ENCODE assay signal across 14 cellular contexts in the genomic region with DNA sequence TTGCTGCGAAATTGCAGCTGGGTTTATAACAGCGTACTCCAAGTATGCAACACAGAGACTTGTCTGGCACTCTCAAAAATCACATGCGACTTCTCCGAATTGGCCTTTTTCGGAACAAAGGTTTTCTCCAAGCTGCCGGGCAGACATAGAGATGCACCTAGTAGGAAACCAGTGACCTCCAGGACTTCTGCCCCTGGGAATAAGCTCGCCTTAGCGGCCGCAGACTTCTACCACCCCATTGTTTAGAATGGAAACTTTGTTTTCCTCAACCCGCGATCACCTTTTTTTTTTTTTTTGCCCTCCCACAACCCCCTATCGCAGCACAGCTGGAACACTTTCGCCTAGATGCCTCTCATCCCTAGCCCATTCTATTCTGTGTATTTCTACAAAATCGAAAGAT. TPM values are rescaled to one million over a fixed set of nuclear protein-coding genes. Genes with fewer than 3 reads are reported as not detected.
DNase-seq lines count a peak whose midpoint lies in the region; ATAC-seq and TF ChIP-seq lines count a peak whose summit lies in the region.
"Had no signal": no experiment of that assay in that cellular context is flagged by ENCODE, and none has a peak within 500 bp of the region (broad histone marks: within the 10 kb centered on the region; RNA-seq: fewer than 3 reads in every experiment).

No MANE protein-coding gene starts in this region.

- TF ChIP-seq CTCF in GM23338 (conservative IDR thresholded peaks at IDR 0.05; ENCODE audit: low read depth in 2 of 2): no peak
- TF ChIP-seq CTCF in spleen (IDR thresholded peaks at IDR 0.05 in 8 of 11, conservative IDR thresholded peaks at IDR 0.05 in 3 of 11): no peak

- TF ChIP-seq POLR2A in spleen (IDR thresholded peaks at IDR 0.05): no peak

- H3K27ac ChIP-seq in GM23338 (ENCODE audit: low read depth): no peak overlapping the region
- H3K27ac ChIP-seq in spleen: no peak overlapping the region
- H3K27ac ChIP-seq: dorsolateral prefrontal cortex, gastroesophageal sphincter had no signal

- peaks cover 43% of the 10 kb centered on the region for H3K4me1 ChIP-seq in GM23338 (ENCODE audit: insufficient read depth)
- peaks cover 13 to 44% (median 29%) of the 10 kb centered on the region in 6 donors for H3K4me1 ChIP-seq in spleen

- H3F3A ChIP-seq in GM23338 (replicated peaks; ENCODE audit: low read depth): peaks cover 44% of the 10 kb centered on the region

- intact Hi-C loops in spleen (cut with DNase I; ENCODE audit: low total_unique reads): no loop called here

- H3K27ac Mint-ChIP-seq in GM23338: no peak overlapping the region

- H3K9me2 ChIP-seq in GM23338 (ENCODE audit: insufficient read depth): no peaks in the 10 kb centered on the region

- peaks cover 22% of the 10 kb centered on the region for H3K4me1 Mint-ChIP-seq in GM23338

- H3K27me3 Mint-ChIP-seq in GM23338 (ENCODE audit: insufficient read depth, low read depth, poor library complexity): peaks cover 100% of the 10 kb centered on the region

- peaks cover 66% of the 10 kb centered on the region for H4K20me1 ChIP-seq in GM23338 (replicated peaks; ENCODE audit: insufficient read depth)

- no peaks in the 10 kb centered on the region for H3K79me2 ChIP-seq in GM23338 (replicated peaks; ENCODE audit: insufficient read depth)

- no peak overlapping the region for H3K4me3 Mint-ChIP-seq in GM23338

- H3K9me3 ChIP-seq in spleen: no peaks in the 10 kb centered on the region
- H3K9me3 ChIP-seq: gastroesophageal sphincter had no signal

- DNase-seq in GM23338 (ENCODE audit: low spot score) (no peak), SW480 (ENCODE audit: low spot score) (peak; percentile 53), mesenteric fat pad (ENCODE audit: low spot score) (peak; percentile 45), spleen (peak; percentile 14), NCI-H2171 treated with DMSO at 0.1 percent for 48 hours (lab: John Stamatoyannopoulos, UW) (no peak)
- DNase-seq: NCI-H1417 treated with DMSO at 0.1 percent for 48 hours had no signal

- H3K4me3 ChIP-seq in GM23338: peak overlapping the region; percentile 36
- no peak overlapping the region for H3K4me3 ChIP-seq in spleen

- H2AFZ ChIP-seq in GM23338: no peak overlapping the region

- H3K36me3 ChIP-seq in GM23338 (ENCODE audit: insufficient read depth) (no peaks in the 10 kb centered on the region), spleen (no peaks in the 10 kb centered on the region)
- H3K36me3 ChIP-seq: gastroesophageal sphincter had no signal

- peaks cover 7% of the 10 kb centered on the region; the same call in 1 of the 3 replicates for H3K9me3 Mint-ChIP-seq in GM23338

- WGBS in spleen, 5 donors: 63 to 75% (median 71%) methylated on average over 14 of the region's 14 CpGs

- ATAC-seq in GM23338 (no peak), GM21360 (IDR thresholded peaks at IDR 0.05; ENCODE audit: unreplicated experiment) (no peak), GM18909 (IDR thresholded peaks at IDR 0.05; ENCODE audit: poor library complexity, unreplicated experiment) (no peak), HG03442 (IDR thresholded peaks at IDR 0.05; ENCODE audit: unreplicated experiment) (no peak)

- H3K4me2 ChIP-seq in GM23338: peak overlapping the region; percentile 62

- no peaks in the 10 kb centered on the region for H3K36me3 Mint-ChIP-seq in GM23338 (ENCODE audit: low read depth)
- H3K36me3 Mint-ChIP-seq: CD8-positive, alpha-beta memory T cell had no signal

- peaks cover 100% of the 10 kb centered on the region for H3K27me3 ChIP-seq in GM23338 (ENCODE audit: insufficient read depth)
- peaks cover 19 to 100% (median 100%) of the 10 kb centered on the region in 7 donors for H3K27me3 ChIP-seq in spleen (replicated peaks in 1 of 7)

TF ChIP-seq in GM23338, 12 proteins besides CTCF, POLR2A, EP300 and RAD21 (continues in another document):
- TF ChIP-seq EZH2phosphoT487 (IDR thresholded peaks at IDR 0.05; ENCODE audit: unreplicated experiment): peak; percentile 52
- TF ChIP-seq, protein P1, sequence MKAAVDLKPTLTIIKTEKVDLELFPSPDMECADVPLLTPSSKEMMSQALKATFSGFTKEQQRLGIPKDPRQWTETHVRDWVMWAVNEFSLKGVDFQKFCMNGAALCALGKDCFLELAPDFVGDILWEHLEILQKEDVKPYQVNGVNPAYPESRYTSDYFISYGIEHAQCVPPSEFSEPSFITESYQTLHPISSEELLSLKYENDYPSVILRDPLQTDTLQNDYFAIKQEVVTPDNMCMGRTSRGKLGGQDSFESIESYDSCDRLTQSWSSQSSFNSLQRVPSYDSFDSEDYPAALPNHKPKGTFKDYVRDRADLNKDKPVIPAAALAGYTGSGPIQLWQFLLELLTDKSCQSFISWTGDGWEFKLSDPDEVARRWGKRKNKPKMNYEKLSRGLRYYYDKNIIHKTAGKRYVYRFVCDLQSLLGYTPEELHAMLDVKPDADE (IDR thresholded peaks at IDR 0.05): no peak
- no peak for TF ChIP-seq POLR2AphosphoS5 (IDR thresholded peaks at IDR 0.05; ENCODE audit: low read depth)

RNA-seq across cellular contexts. Expression of gene HOXA10, which starts 4.9 kb away (rescaled TPM):
- not detected in 2 replicates for total RNA-seq in GM23338 (2014; rRNA removed; shearing (Covaris generic))
- not detected in 2 replicates for polyA plus RNA-seq in GM23338 (2016; fragmentation: Nextera tagmentation; extraction: Ambion mirVana)
- total RNA-seq in mesenteric fat pad: 19.7 TPM
- under 1 TPM in 3 of 7 donors, not detected in 4; 0.13 to 0.72 (median 0.56) TPM for total RNA-seq in spleen
- polyA plus RNA-seq in spleen: under 1 TPM; 0.05 to 0.22 (median 0.19) TPM
- total RNA-seq: CD8-positive, alpha-beta memory T cell; osteocyte; Right ventricle myocardium superior had no signal

RNA-seq across cellular contexts. Expression of gene HOXA11, which starts 6.0 kb away (rescaled TPM):
- not detected in 2 replicates for total RNA-seq in GM23338 (2014; rRNA removed; shearing (Covaris generic))
- polyA plus RNA-seq in GM23338 (2016; fragmentation: Nextera tagmentation; extraction: Ambion mirVana): not detected in 2 replicates
- total RNA-seq in mesenteric fat pad: 6.1 TPM
- not detected for total RNA-seq in spleen
- not detected for polyA plus RNA-seq in spleen
- total RNA-seq: CD8-positive, alpha-beta memory T cell; dorsolateral prefrontal cortex; osteocyte; Right ventricle myocardium superior had no signal
- polyA plus RNA-seq: CD8-positive, alpha-beta memory T cell had no signal

RNA-seq across cellular contexts. Expression of gene HOXA9, which starts 13.7 kb away (rescaled TPM):
- total RNA-seq in GM23338 (2014; rRNA removed; shearing (Covaris generic)): not detected in 2 replicates
- polyA plus RNA-seq in GM23338 (2016; fragmentation: Nextera tagmentation; extraction: Ambion mirVana): not detected in 2 replicates
- total RNA-seq in mesenteric fat pad: 10.4 TPM
- total RNA-seq in spleen: 1 to 10 TPM in 5 of 7 donors, under 1 TPM in 2; 0.51 to 3.0 (median 1.2) TPM
- polyA plus RNA-seq in spleen: under 1 TPM; 0.46 to 0.54 (median 0.48) TPM
- total RNA-seq: CD8-positive, alpha-beta memory T cell; dorsolateral prefrontal cortex; osteocyte; Right ventricle myocardium superior had no signal
- polyA plus RNA-seq: CD8-positive, alpha-beta memory T cell had no signal

RNA-seq across cellular contexts. Expression of gene HOXA13, which starts 20.9 kb away (rescaled TPM):
- total RNA-seq in GM23338 (2014; rRNA removed; shearing (Covaris generic)): not detected in 2 replicates
- polyA plus RNA-seq in GM23338 (2016; fragmentation: Nextera tagmentation; extraction: Ambion mirVana) (not detected in 2 replicates), spleen (not detected)
- total RNA-seq in mesenteric fat pad (1.9 TPM), spleen (not detected)
- total RNA-seq: CD8-positive, alpha-beta memory T cell; osteocyte; Right ventricle myocardium superior had no signal
- polyA plus RNA-seq: CD8-positive, alpha-beta memory T cell had no signal

RNA-seq across cellular contexts. Expression of gene HOXA7, which starts 22.6 kb away (rescaled TPM):
- not detected in 2 replicates for total RNA-seq in GM23338 (2014; rRNA removed; shearing (Covaris generic))
- 0.24 TPM in 1 of 2 replicates, not detected in the other for polyA plus RNA-seq in GM23338 (2016; fragmentation: Nextera tagmentation; extraction: Ambion mirVana)
- 7.5 TPM for total RNA-seq in mesenteric fat pad
- total RNA-seq in spleen: 1 to 10 TPM; 1.0 to 8.0 (median 2.6) TPM
- polyA plus RNA-seq in spleen: 1 to 10 TPM in 1 of 3 donors, under 1 TPM in 2; 0.55 to 1.4 (median 0.80) TPM
- total RNA-seq: CD8-positive, alpha-beta memory T cell; dorsolateral prefrontal cortex; osteocyte; Right ventricle myocardium superior had no signal
- polyA plus RNA-seq: CD8-positive, alpha-beta memory T cell had no signal

Comparison
In these comparisons a context has a peak if more than half of its experiments do, and no peak if none do; other contexts are left out.
1. DNase-seq: peak in SW480 (single experiment), mesenteric fat pad (single experiment) and spleen (single experiment); none in GM23338 (single experiment) and NCI-H2171 treated with DMSO at 0.1 percent for 48 hours (single experiment).
2. RNA of gene HOXA10, which starts 4.9 kb away (total RNA-seq): 19.7 TPM in mesenteric fat pad (single experiment); 0.13 to 0.72 TPM in spleen and not detected in GM23338; every median in the first group is over 10 times any median in the second.